ENCODE assay signal across 8 cellular contexts in the genomic region with DNA sequence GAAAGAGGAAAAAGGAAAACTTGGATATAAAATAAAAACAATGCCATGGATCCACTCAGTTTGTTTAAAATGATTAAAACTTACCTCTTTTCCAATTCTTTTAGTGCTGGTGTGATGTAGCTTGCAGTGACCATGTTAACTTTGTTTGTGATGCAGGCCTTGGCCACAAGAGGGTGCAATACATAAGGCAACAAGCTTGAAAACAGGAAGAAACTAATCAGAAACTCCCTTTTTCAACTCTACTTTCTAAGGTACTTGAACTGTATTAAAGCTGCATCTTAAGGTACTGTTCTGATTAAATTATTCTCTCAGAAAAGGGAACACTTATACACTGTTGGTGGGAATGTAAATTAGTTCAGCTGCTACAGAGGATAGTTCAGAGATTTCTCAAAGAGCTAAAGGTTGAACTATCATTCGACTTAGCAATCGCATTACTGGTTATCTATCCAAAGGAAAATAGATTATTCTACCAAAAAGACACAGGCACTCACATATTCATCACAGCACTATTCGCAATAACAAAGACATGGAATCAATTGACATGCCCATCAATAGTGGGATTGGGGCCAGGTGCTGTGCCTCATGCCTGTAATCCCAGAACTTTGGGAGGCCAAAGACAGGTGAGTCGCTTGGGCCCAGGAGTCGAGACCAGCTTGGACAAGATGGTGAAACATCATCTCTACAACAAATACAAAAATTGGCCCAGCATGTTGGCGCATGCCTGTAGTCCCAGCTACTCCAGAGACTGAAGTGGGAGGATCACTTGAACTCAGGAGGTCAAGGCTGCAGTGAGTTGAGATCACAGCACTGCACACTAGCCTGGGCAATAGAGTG. TPM values are rescaled to one million over a fixed set of nuclear protein-coding genes. Genes with fewer than 3 reads are reported as not detected.
DNase-seq lines count a peak whose midpoint lies in the region; ATAC-seq and TF ChIP-seq lines count a peak whose summit lies in the region.

No MANE protein-coding gene starts in this region.

- CTCF ChIA-PET in PC-9 (lab: Charles Lee), result interaction anchor here (0.6 to 1.3 kb wide), 5 partner anchors 125 to 446 kb away, joined by 3 to 6 read pairs (median 4); no protein-coding TSS in a partner anchor

- H3K9me3 Mint-ChIP-seq in activated T-helper 17 cell treated with anti-CD3 and anti-CD28 coated beads, Interleukin-2, amount 50 U/mL, for 72 hours, result no peaks in the 10 kb centered on the region

- no peaks in the 10 kb centered on the region for H3K27me3 ChIP-seq in PC-9 (ENCODE audit: insufficient read depth, low read depth)

- H2AFZ ChIP-seq in PC-9, result no peak overlapping the region

- H3K4me3 ChIP-seq in Jurkat, Clone E6-1 (ENCODE audit: low read length), result no peak overlapping the region
- H3K4me3 ChIP-seq in PC-9, result no peak overlapping the region

- DNase-seq in GDM1 (lab: John Stamatoyannopoulos, UW) (peak; percentile 24), PC-9 (peak; percentile 42 to 62), germinal center (ENCODE audit: low spot score) (peak; percentile 40), posterior cingulate gyrus (peak in 8 of 10 donors; percentile 12 to 88 (median 64)), T1000 (lab: John Stamatoyannopoulos, UW) (no peak)
- DNase-seq in Jurkat, Clone E6-1 (ENCODE audit: low read depth, low spot score), result peak; percentile 75

- H3K36me3 Mint-ChIP-seq in activated T-helper 17 cell treated with anti-CD3 and anti-CD28 coated beads, Interleukin-2, amount 50 U/mL, for 72 hours (ENCODE audit: low read depth), result no peaks in the 10 kb centered on the region

- H3K9me3 ChIP-seq in PC-9 (ENCODE audit: insufficient read depth, low read depth), result no peaks in the 10 kb centered on the region

- ATAC-seq in GM21786 (IDR thresholded peaks at IDR 0.05; ENCODE audit: unreplicated experiment), result peak; percentile 97
- peak; percentile 39 for ATAC-seq in activated T-helper 17 cell treated with anti-CD3 and anti-CD28 coated beads, Interleukin-2, amount 50 U/mL, for 72 hours (replicated peaks)

- no peak overlapping the region for H3K4me3 Mint-ChIP-seq in activated T-helper 17 cell treated with anti-CD3 and anti-CD28 coated beads, Interleukin-2, amount 50 U/mL, for 72 hours

- H3K36me3 ChIP-seq in PC-9 (ENCODE audit: low read depth), result no peaks in the 10 kb centered on the region

- peak; percentile 83 for TF ChIP-seq CTCF in PC-9 (conservative IDR thresholded peaks at IDR 0.05)

- H4K20me1 ChIP-seq in PC-9 (ENCODE audit: insufficient read depth), result no peaks in the 10 kb centered on the region

- H3K79me2 ChIP-seq in PC-9 (ENCODE audit: low read depth), result no peaks in the 10 kb centered on the region

- H3K4me1 ChIP-seq in PC-9 (replicated peaks; ENCODE audit: insufficient read depth), result no peaks in the 10 kb centered on the region

- BruUV-seq in PC-9 (replicated peaks; lab: Mats Ljungman, UMichigan), result no TSS peak

- H3K9me2 ChIP-seq in PC-9 (ENCODE audit: insufficient read depth), result no peaks in the 10 kb centered on the region

- no peak overlapping the region for H3K27ac ChIP-seq in PC-9

- H3F3A ChIP-seq in PC-9 (ENCODE audit: insufficient read depth, low read depth), result no peaks in the 10 kb centered on the region

- H3K27me3 Mint-ChIP-seq in activated T-helper 17 cell treated with anti-CD3 and anti-CD28 coated beads, Interleukin-2, amount 50 U/mL, for 72 hours, result no peaks in the 10 kb centered on the region

- no peaks in the 10 kb centered on the region for H3K4me1 Mint-ChIP-seq in activated T-helper 17 cell treated with anti-CD3 and anti-CD28 coated beads, Interleukin-2, amount 50 U/mL, for 72 hours

- H3K27ac Mint-ChIP-seq in activated T-helper 17 cell treated with anti-CD3 and anti-CD28 coated beads, Interleukin-2, amount 50 U/mL, for 72 hours, result no peak overlapping the region

- H3K4me2 ChIP-seq in PC-9, result no peak overlapping the region

- POLR2A ChIA-PET in PC-9 (lab: Charles Lee; ENCODE audit: unreplicated experiment), result interaction anchor here (0.6 kb wide), 1 partner anchor 652 kb away, joined by 7 read pairs; no protein-coding TSS in a partner anchor

- intact Hi-C loops in PC-9 (cut with micrococcal nuclease; ENCODE audit: unreplicated experiment) (loop anchor here (1.0 to 5.0 kb wide), 3 partner anchors 126 to 437 kb away; no protein-coding TSS in a partner anchor), posterior cingulate gyrus (cut with DNase I) (loop anchor here (10.0 kb wide), 1 partner anchor 442 kb away; no protein-coding TSS in a partner anchor)

RNA-seq across cellular contexts. Expression of gene AASS, which starts 50.9 kb away (rescaled TPM):
- 5.8 TPM for polyA plus RNA-seq in Jurkat, Clone E6-1 (2012; ENCODE audit: insufficient read depth, insufficient read length)
- 6.5 and 8.5 TPM in 2 replicates for total RNA-seq in PC-9 (2021)
- 1 to 10 TPM; 2.2 to 4.4 TPM for total RNA-seq in activated T-helper 17 cell treated with anti-CD3 and anti-CD28 coated beads, Interleukin-2, amount 50 U/mL, for 72 hours
